ENCODE assay signal across 25 cellular contexts in genomic region chr1:3396411-3396810, GRCh38. TPM values are rescaled to one million over a fixed set of nuclear protein-coding genes. Genes with fewer than 3 reads are reported as not detected.
"Had no signal": no experiment of that assay in that cellular context is flagged by ENCODE, and none has a peak within 500 bp of the region (broad histone marks: within the 10 kb centered on the region; RNA-seq: fewer than 3 reads in every experiment).

No MANE protein-coding gene starts in this region.

- H3K27ac Mint-ChIP-seq: effector memory CD8-positive, alpha-beta T cell; endodermal cell; mesothelial cell of epicardium had no signal

- H3K27ac ChIP-seq: dorsolateral prefrontal cortex, epithelial cell of prostate, esophagus squamous epithelium, gastrocnemius medialis, heart right ventricle, left lung, lower lobe of right lung had no signal

- ATAC-seq: effector memory CD8-positive, alpha-beta T cell; esophagus mucosa; gastrocnemius medialis; heart right ventricle; left cardiac atrium; left lung; left ventricle myocardium superior; lower lobe of right lung; mucosa of descending colon had no signal

- H3K4me3 ChIP-seq: coronary artery, dorsolateral prefrontal cortex, esophagus squamous epithelium, gastrocnemius medialis, heart right ventricle, left lung, lower lobe of right lung, mucosa of descending colon had no signal

- H3K36me3 ChIP-seq: esophagus squamous epithelium, gastrocnemius medialis, heart right ventricle, left lung, lower lobe of right lung had no signal

- H3K9me3 ChIP-seq: esophagus squamous epithelium, gastrocnemius medialis, heart right ventricle, left lung, lower lobe of right lung, mucosa of descending colon had no signal

- H3K4me3 Mint-ChIP-seq: effector memory CD8-positive, alpha-beta T cell; endodermal cell; mesothelial cell of epicardium had no signal

- H3K36me3 Mint-ChIP-seq: mesothelial cell of epicardium had no signal

- DNase-seq: dermis blood vessel endothelial cell; dorsolateral prefrontal cortex; effector CD8-positive, alpha-beta T cell; effector memory CD8-positive, alpha-beta T cell; endodermal cell; erythroblast; esophagus squamous epithelium; foreskin fibroblast; foreskin melanocyte; gastrocnemius medialis; glutamatergic neuron; head of caudate nucleus; heart right ventricle; hippocampal formation; left cardiac atrium; left lung; left ventricle myocardium superior; lower lobe of right lung; mesenchymal stem cell; mucosa of descending colon had no signal

- H3K9me3 Mint-ChIP-seq: effector memory CD8-positive, alpha-beta T cell; endodermal cell; mesothelial cell of epicardium had no signal

RNA-seq across cellular contexts. Expression of gene ARHGEF16, which starts 58.1 kb away (rescaled TPM):
- total RNA-seq: myocyte had no signal
